29 cellular contexts compared by ENCODE assay signal in genomic region chr5:14280294-14280854, GRCh38.
"Had no signal": no experiment of that assay in that cellular context is flagged by ENCODE, and none has a peak within 500 bp of the region (broad histone marks: within the 10 kb centered on the region; RNA-seq: fewer than 3 reads in every experiment).

No MANE protein-coding gene starts in this region.

- H3K36me3 Mint-ChIP-seq: naive thymus-derived CD8-positive, alpha-beta T cell had no signal

- DNase-seq: colonic mucosa; effector CD8-positive, alpha-beta T cell; erythroblast; esophagus squamous epithelium; foreskin melanocyte; hypothalamus; immature natural killer cell; islet precursor cell; kidney glomerular epithelial cell; left colon; left ventricle myocardium inferior; lower lobe of right lung; naive thymus-derived CD8-positive, alpha-beta T cell; nephron progenitor cell; occipital lobe; right lobe of liver; small intestine; stimulated activated CD4-positive, alpha-beta T cell treated with anti-CD3 and anti-CD28 coated beads, Interleukin-1b, Interleukin-23, amount 100 ng/mL, for 48 hours; stimulated activated CD4-positive, alpha-beta T cell treated with anti-CD3 and anti-CD28 coated beads, Interleukin-4, amount 100 ng/mL, for 1 hour; stimulated activated CD8-positive, alpha-beta memory T cell treated with anti-CD3 and anti-CD28 coated beads, Interleukin-4, amount 100 ng/mL, for 48 hours; stimulated activated naive CD4-positive, alpha-beta T cell; stimulated activated naive CD8-positive, alpha-beta T cell treated with anti-CD3 and anti-CD28 coated beads, Interleukin-15, amount 100 ng/mL, for 72 hours; transverse colon; upper lobe of right lung; uterus had no signal

- H3K27me3 Mint-ChIP-seq: dendritic cell treated with granulocyte-macrophage colony-stimulating factor and Interleukin-4, amounts not matched to agents 40 ng/mL and 50 ng/mL, for 4 days; progenitor cell of endocrine pancreas had no signal

- H3K9me3 Mint-ChIP-seq: dendritic cell treated with granulocyte-macrophage colony-stimulating factor and Interleukin-4, amounts not matched to agents 40 ng/mL and 50 ng/mL, for 4 days; immature natural killer cell; naive thymus-derived CD8-positive, alpha-beta T cell; nephron progenitor cell; stimulated activated naive CD8-positive, alpha-beta T cell treated with anti-CD3 and anti-CD28 coated beads, Interleukin-15, amount 100 ng/mL, for 72 hours had no signal

- H3K4me3 Mint-ChIP-seq: dendritic cell treated with granulocyte-macrophage colony-stimulating factor and Interleukin-4, amounts not matched to agents 40 ng/mL and 50 ng/mL, for 4 days; immature natural killer cell; naive thymus-derived CD8-positive, alpha-beta T cell; nephron progenitor cell; stimulated activated naive CD8-positive, alpha-beta T cell treated with anti-CD3 and anti-CD28 coated beads, Interleukin-15, amount 100 ng/mL, for 72 hours had no signal

- H3K9me3 ChIP-seq: colonic mucosa, esophagus squamous epithelium, left ventricle myocardium inferior, lower lobe of right lung, right lobe of liver, suprapubic skin, transverse colon, upper lobe of right lung, uterus had no signal

- H3K4me1 Mint-ChIP-seq: stimulated activated naive CD8-positive, alpha-beta T cell treated with anti-CD3 and anti-CD28 coated beads, Interleukin-15, amount 100 ng/mL, for 72 hours had no signal

- H3K4me3 ChIP-seq: colonic mucosa, esophagus squamous epithelium, left ventricle myocardium inferior, lower lobe of right lung, right lobe of liver, suprapubic skin, transverse colon, upper lobe of right lung, uterus had no signal

- H3K4me1 ChIP-seq: colonic mucosa, lower lobe of right lung, right lobe of liver, suprapubic skin, upper lobe of right lung, uterus had no signal

- H3K27me3 ChIP-seq: colonic mucosa, esophagus squamous epithelium, right lobe of liver, suprapubic skin, transverse colon, upper lobe of right lung, uterus had no signal

- ATAC-seq: left colon; lower lobe of right lung; naive thymus-derived CD8-positive, alpha-beta T cell; right lobe of liver; stimulated activated naive CD8-positive, alpha-beta T cell treated with anti-CD3 and anti-CD28 coated beads, Interleukin-15, amount 100 ng/mL, for 72 hours; upper lobe of right lung had no signal

- H3K27ac Mint-ChIP-seq: dendritic cell treated with granulocyte-macrophage colony-stimulating factor and Interleukin-4, amounts not matched to agents 40 ng/mL and 50 ng/mL, for 4 days; naive thymus-derived CD8-positive, alpha-beta T cell; progenitor cell of endocrine pancreas; stimulated activated naive CD8-positive, alpha-beta T cell treated with anti-CD3 and anti-CD28 coated beads, Interleukin-15, amount 100 ng/mL, for 72 hours had no signal

- H3K36me3 ChIP-seq: colonic mucosa, left ventricle myocardium inferior, transverse colon, uterus had no signal

- H3K27ac ChIP-seq: colonic mucosa, esophagus squamous epithelium, left ventricle myocardium inferior, lower lobe of right lung, parathyroid adenoma, right lobe of liver, suprapubic skin, transverse colon, upper lobe of right lung, uterus had no signal

- H3K9ac ChIP-seq: parathyroid adenoma had no signal
